ENCODE assay signal across 8 cellular contexts in the genomic region with DNA sequence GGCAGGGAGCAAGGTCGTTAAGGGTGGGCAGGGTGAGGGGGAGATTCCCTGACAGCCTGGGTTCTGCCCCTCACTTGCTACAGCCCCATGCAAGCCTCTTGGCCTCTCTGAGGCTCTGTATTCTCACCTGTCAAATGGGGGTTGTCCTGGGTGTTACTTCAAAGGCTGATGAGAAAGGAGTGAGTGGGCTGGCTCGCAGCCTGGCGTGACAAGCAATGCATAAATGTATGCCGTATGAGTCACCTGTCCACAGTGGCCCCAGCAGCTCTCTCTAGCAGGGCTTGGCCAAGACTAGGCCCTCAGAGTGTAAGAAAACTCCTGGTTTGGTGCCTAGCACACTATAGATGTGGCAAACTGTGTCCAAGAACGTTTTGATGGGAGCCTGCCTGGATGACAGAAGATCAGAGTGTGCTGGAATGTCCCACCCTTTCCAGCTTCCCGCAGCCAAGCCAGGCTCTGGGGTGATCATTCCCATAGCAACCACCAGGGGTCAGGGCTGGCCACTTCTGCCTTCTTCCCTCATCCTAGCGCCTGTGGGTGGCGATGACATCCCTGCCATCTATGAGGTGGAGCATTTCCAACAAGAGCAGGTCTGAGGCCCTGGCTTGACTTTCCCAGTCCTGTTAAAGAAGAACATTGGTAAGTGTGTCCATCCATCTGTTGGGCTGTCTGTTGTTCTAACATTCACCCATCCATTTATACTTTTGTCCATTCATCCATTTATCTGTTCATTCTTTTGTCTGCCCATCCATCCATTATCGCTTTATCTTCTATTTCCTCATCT. TPM values are rescaled to one million over a fixed set of nuclear protein-coding genes. Genes with fewer than 3 reads are reported as not detected.
DNase-seq lines count a peak whose midpoint lies in the region; ATAC-seq, FAIRE-seq and TF ChIP-seq lines count a peak whose summit lies in the region.

No MANE protein-coding gene starts in this region.

- H3K4me1 ChIP-seq in astrocyte (ENCODE audit: insufficient read depth, low read length) = peaks cover 19% of the 10 kb centered on the region

- H3K9me3 Mint-ChIP-seq in HFFc6 = no peaks in the 10 kb centered on the region
- H3K9me3 Mint-ChIP-seq in astrocyte (ENCODE audit: unreplicated experiment) = peaks cover 5% of the 10 kb centered on the region

- 0 out of 2 replicates have a peak, but pooled peaks cover 3% of the 10 kb centered on the region for H3K36me3 Mint-ChIP-seq in HFFc6 (ENCODE audit: low read depth)
- no peaks in the 10 kb centered on the region for H3K36me3 Mint-ChIP-seq in T-helper 17 cell (ENCODE audit: low read depth)
- no peaks in the 10 kb centered on the region for H3K36me3 Mint-ChIP-seq in astrocyte (ENCODE audit: low read depth, unreplicated experiment)

- peaks cover 23% of the 10 kb centered on the region for H3K4me1 Mint-ChIP-seq in HFFc6 (ENCODE audit: low read depth)
- H3K4me1 Mint-ChIP-seq in T-helper 17 cell = peaks cover 27% of the 10 kb centered on the region
- H3K4me1 Mint-ChIP-seq in astrocyte (ENCODE audit: low read depth, unreplicated experiment) = peaks cover 10% of the 10 kb centered on the region

- peak; percentile 65 for ATAC-seq in T-helper 17 cell

- H3K27ac Mint-ChIP-seq in HFFc6 (peak overlapping the region; percentile 85), T-helper 17 cell (peak overlapping the region; percentile 14), astrocyte (ENCODE audit: unreplicated experiment) (peak overlapping the region; percentile 56)

- peak overlapping the region; percentile 53 for H2AFZ ChIP-seq in astrocyte (ENCODE audit: low read depth, low read length)

- TF ChIP-seq CTCF in HFFc6 (IDR thresholded peaks at IDR 0.05) (peak; percentile 96), NB4 (IDR thresholded peaks at IDR 0.05; ENCODE audit: low read depth, low read length) (peak; percentile 99), astrocyte (IDR thresholded peaks at IDR 0.05; ENCODE audit: insufficient read depth, low read depth, low read length) (peak; percentile 85)

- H3K4me3 Mint-ChIP-seq in HFFc6 (peak overlapping the region; percentile 70), T-helper 17 cell (peak overlapping the region; percentile 74), astrocyte (ENCODE audit: unreplicated experiment) (no peak overlapping the region)

- FAIRE-seq in astrocyte (lab: Jason Lieb, UNC) = peak; percentile 65

- no peaks in the 10 kb centered on the region for H4K20me1 ChIP-seq in astrocyte (ENCODE audit: insufficient read depth, low read length)

- peak overlapping the region; percentile 78 for H3K27ac ChIP-seq in astrocyte (ENCODE audit: low read depth, low read length)

- H3K4me3 ChIP-seq in NB4 (ENCODE audit: low read depth, low read length) (no peak overlapping the region), astrocyte (ENCODE audit: insufficient read depth, low read depth, low read length) (peak overlapping the region; percentile 34), skeletal muscle cell (ENCODE audit: low read depth, low read length) (no peak overlapping the region)

- no peaks in the 10 kb centered on the region for H3K36me3 ChIP-seq in astrocyte (ENCODE audit: insufficient read depth, low read length)

- peak overlapping the region; percentile 58 for H3K9ac ChIP-seq in astrocyte (ENCODE audit: low read length)

- TF ChIP-seq POLR2A in NB4 (IDR thresholded peaks at IDR 0.05; ENCODE audit: extremely low read depth, insufficient read length) = no peak

- DNase-seq in NCI-H2081 (lab: John Stamatoyannopoulos, UW) (peak; percentile 33 to 37), NCI-H2081 treated with DMSO at 0.1 percent for 48 hours (lab: John Stamatoyannopoulos, UW) (no peak), HFFc6 (peak; percentile 77), NB4 (ENCODE audit: low read depth) (peak; percentile 79), T-helper 17 cell (peak; percentile 43 to 49 (median 47)), astrocyte (ENCODE audit: low read depth) (peak; percentile 84), hepatic stellate cell (ENCODE audit: low spot score) (peak; percentile 80), skeletal muscle cell (ENCODE audit: low read depth) (peak; percentile 60)

- no peaks in the 10 kb centered on the region for H3K27me3 ChIP-seq in astrocyte (ENCODE audit: insufficient read depth, low read length)

- H3K4me2 ChIP-seq in astrocyte (ENCODE audit: low read length) = peak overlapping the region; percentile 82

- H3K27me3 Mint-ChIP-seq in HFFc6 (ENCODE audit: insufficient read depth) (peaks cover 12% of the 10 kb centered on the region), T-helper 17 cell (no peaks in the 10 kb centered on the region), astrocyte (ENCODE audit: low read depth, unreplicated experiment) (peaks cover 8% of the 10 kb centered on the region)

- H3K9me3 ChIP-seq in T-helper 17 cell (ENCODE audit: control insufficient read depth, low read length, poor library complexity, severe bottlenecking) (no peaks in the 10 kb centered on the region), astrocyte (ENCODE audit: insufficient read depth, low read depth, low read length) (no peaks in the 10 kb centered on the region)

- no peaks in the 10 kb centered on the region for H3K79me2 ChIP-seq in astrocyte (ENCODE audit: insufficient read depth, low read length)

RNA-seq across cellular contexts. Expression of a gene that starts 37.2 kb away (rescaled TPM):
- total RNA-seq in HFFc6 (2021; fragmentation: NEBNext Ultra II Directional; extraction: Animal tissue kit (Norgen Biotek cat#: 25700)) = 1 to 10 TPM in 1 of 6 experiments, under 1 TPM in 5; 0.18 to 1.4 (median 0.50) TPM
- 1 to 10 TPM in 1 of 2 donors, under 1 TPM in 1; 0.65 to 1.3 TPM for total RNA-seq in T-helper 17 cell
- 13.6 and 13.9 TPM in 2 replicates for total RNA-seq in astrocyte

RNA-seq across cellular contexts. Expression of a gene that starts 48.8 kb away (rescaled TPM):
- not detected for total RNA-seq in HFFc6 (2021; fragmentation: NEBNext Ultra II Directional; extraction: Animal tissue kit (Norgen Biotek cat#: 25700))
- total RNA-seq in T-helper 17 cell (1 to 10 TPM; 1.6 to 2.8 TPM), astrocyte (0.09 and 0.12 TPM in 2 replicates)

RNA-seq across cellular contexts. Expression of a gene that starts 54.9 kb away (rescaled TPM):
- 1 to 10 TPM; 3.6 to 4.6 (median 4.1) TPM for total RNA-seq in HFFc6 (2021; fragmentation: NEBNext Ultra II Directional; extraction: Animal tissue kit (Norgen Biotek cat#: 25700))
- 1 to 10 TPM; 3.1 to 4.9 TPM for total RNA-seq in T-helper 17 cell
- total RNA-seq in astrocyte = 7.8 and 8.8 TPM in 2 replicates

Comparison
In these comparisons a context has a peak if more than half of its experiments do, and no peak if none do; other contexts are left out.
1. H3K27ac Mint-ChIP-seq: peak in every context shown above with its lines; median percentile 85 in HFFc6; 56 in astrocyte; 14 in T-helper 17 cell.